ENCODE assay signal across 8 cellular contexts in the genomic region with DNA sequence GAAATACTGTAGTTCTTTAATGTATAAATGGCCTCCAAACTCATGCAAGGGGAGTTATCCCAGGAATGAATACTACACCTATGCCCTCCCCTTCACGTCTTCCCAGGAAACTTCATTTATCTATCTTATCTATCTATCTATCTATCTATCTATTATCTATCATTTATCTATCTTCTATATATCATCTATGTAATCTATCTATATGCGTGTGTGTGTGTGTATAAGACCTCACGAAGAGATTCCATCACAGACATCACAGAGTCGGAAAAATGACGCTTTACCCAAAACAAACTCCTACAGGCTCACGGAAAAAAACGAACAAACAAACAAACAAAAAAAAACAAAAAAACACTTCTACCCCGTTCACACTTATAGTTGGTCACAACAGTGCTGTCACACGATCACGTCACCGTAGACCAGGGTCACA. TPM values are rescaled to one million over a fixed set of nuclear protein-coding genes. Genes with fewer than 3 reads are reported as not detected.
A peak's percentile ranks its signal among the peaks of the same experiment; 100 is the strongest.
DNase-seq lines count a peak whose midpoint lies in the region; ATAC-seq, FAIRE-seq and TF ChIP-seq lines count a peak whose summit lies in the region.

No MANE protein-coding gene starts in this region.

- POLR2A ChIA-PET in GM12878 (lab: Charles Lee): interaction anchor here (1.1 to 1.4 kb wide), 4 partner anchors 44 to 795 kb away, joined by 3 to 9 read pairs (median 4); a partner anchor contains a TSS

- TF ChIP-seq CTCF in GM12878 (IDR thresholded peaks at IDR 0.05 in 2 of 3, conservative IDR thresholded peaks at IDR 0.05 in 1 of 3; ENCODE audit: control insufficient read depth in 2 of 3, extremely low read depth in 1 of 3, insufficient read depth in 1 of 3, low read depth in 3 of 3, low read length in 3 of 3): no peak
- no peak for TF ChIP-seq CTCF in lung (IDR thresholded peaks at IDR 0.05; ENCODE audit: control extremely low read depth, extremely low read depth)
- TF ChIP-seq CTCF in transverse colon (IDR thresholded peaks at IDR 0.05): no peak

- RAD21 ChIA-PET in GM12878 (lab: Charles Lee; ENCODE audit: unreplicated experiment): interaction anchor here (1.0 to 1.9 kb wide), 3 partner anchors 32 to 276 kb away, joined by 3 to 13 read pairs (median 4); a partner anchor contains a TSS

- CTCF ChIA-PET in GM12878 (lab: Yijun Ruan, JAX): interaction anchor here (0.9 kb wide), 1 partner anchor 33 kb away, joined by 3 read pairs; a partner anchor contains a TSS

- H3K9ac ChIP-seq in GM12878 (ENCODE audit: control insufficient read depth, insufficient read depth, low read length): peak overlapping the region; percentile 79

- H3K27me3 ChIP-seq in GM12878 (replicated peaks in 1 of 2; ENCODE audit: control insufficient read depth in 2 of 2, insufficient read depth in 2 of 2, low read length in 1 of 2) (no peaks in the 10 kb centered on the region), lung (ENCODE audit: control insufficient read depth, insufficient read depth) (no peaks in the 10 kb centered on the region), transverse colon (no peaks in the 10 kb centered on the region)

- H3K36me3 ChIP-seq in GM12878 (ENCODE audit: control insufficient read depth in 2 of 2, insufficient read depth in 2 of 2, low read length in 1 of 2): peaks cover 0 to 6% of the 10 kb centered on the region in 2 experiments; a peak in 3 of 4 replicates
- peaks cover 16 to 17% of the 10 kb centered on the region in 2 donors for H3K36me3 ChIP-seq in lung (ENCODE audit: control insufficient read depth in 2 of 2, insufficient read depth in 2 of 2, low read length in 2 of 2)
- H3K36me3 ChIP-seq in transverse colon: peaks cover 0 to 47% (median 12%) of the 10 kb centered on the region in 4 donors

- SMC1A ChIA-PET in GM12878 (lab: Charles Lee; ENCODE audit: uncharacterized antibody, unreplicated experiment): interaction anchor here (1.2 to 1.8 kb wide), 4 partner anchors 32 to 278 kb away, joined by 3 to 5 read pairs (median 5); a partner anchor contains a TSS

- ATAC-seq in activated T-cell treated with anti-CD3 and anti-CD28 coated beads, Interleukin-2, amount 50 U/mL, for 4 hours: no peak
- ATAC-seq in GM12878 (no peak), lung (ENCODE audit: insufficient read depth, low FRiP score) (no peak), GM18909 (IDR thresholded peaks at IDR 0.05; ENCODE audit: poor library complexity, unreplicated experiment) (no peak)

- in situ Hi-C loops in GM12878 (cut with MboI): no loop called here
- in situ Hi-C loops in transverse colon (cut with MboI; ENCODE audit: low pct_ligation_motif_present in 1 of 4, low pct_unique_long_range_greater_than_20kb in 1 of 4, low sequenced_read_pairs in 3 of 4): no loop called here

- peaks cover 36% of the 10 kb centered on the region for H3K4me1 Mint-ChIP-seq in activated T-cell treated with anti-CD3 and anti-CD28 coated beads, Interleukin-2, amount 50 U/mL, for 4 hours (ENCODE audit: low read depth)

- peak overlapping the region; percentile 87 for H3K27ac ChIP-seq in GM12878 (ENCODE audit: control insufficient read depth, insufficient read depth)
- H3K27ac ChIP-seq in lung (ENCODE audit: low read depth in 1 of 2, low read length in 1 of 2): peak overlapping the region; percentile 94 to 95
- peak overlapping the region; percentile 80 to 86 (median 84) for H3K27ac ChIP-seq in transverse colon

- no peak for FAIRE-seq in GM12878 (lab: Jason Lieb, UNC)

- H3K4me3 Mint-ChIP-seq in activated T-cell treated with anti-CD3 and anti-CD28 coated beads, Interleukin-2, amount 50 U/mL, for 4 hours: peak overlapping the region; percentile 96

- peaks cover 47% of the 10 kb centered on the region for H3K36me3 Mint-ChIP-seq in activated T-cell treated with anti-CD3 and anti-CD28 coated beads, Interleukin-2, amount 50 U/mL, for 4 hours (ENCODE audit: insufficient read depth)

- H3K4me1 ChIP-seq in GM12878 (ENCODE audit: control insufficient read depth, insufficient read depth, low read length): no peaks in the 10 kb centered on the region
- H3K4me1 ChIP-seq in lung (ENCODE audit: control insufficient read depth in 2 of 2, insufficient read depth in 2 of 2, low read length in 2 of 2): peaks cover 4 to 12% of the 10 kb centered on the region in 2 donors
- peaks cover 0 to 18% (median 14%) of the 10 kb centered on the region in 4 donors for H3K4me1 ChIP-seq in transverse colon

- 10% methylated on average over 11 of the region's 11 CpGs for WGBS in GM12878 (ENCODE audit: insufficient coverage, insufficient replicate concordance, low lambda C conversion rate, missing lambda C conversion rate)
- 2 to 3% methylated on average over 11 of the region's 11 CpGs for WGBS in lung, 2 donors
- 0 to 3% methylated on average over 1 to 11 of the region's 11 CpGs for WGBS in transverse colon (ENCODE audit: low coverage in 1 of 2), 2 donors

- no peaks in the 10 kb centered on the region for H3K27me3 Mint-ChIP-seq in activated T-cell treated with anti-CD3 and anti-CD28 coated beads, Interleukin-2, amount 50 U/mL, for 4 hours (ENCODE audit: low read depth)

- H3K9me3 Mint-ChIP-seq in activated T-cell treated with anti-CD3 and anti-CD28 coated beads, Interleukin-2, amount 50 U/mL, for 4 hours: peaks cover 11% of the 10 kb centered on the region

- H3K4me3 ChIP-seq in GM12878: peak overlapping the region; percentile 91
- peak overlapping the region; percentile 96 for H3K4me3 ChIP-seq in lung
- peak overlapping the region; percentile 59 to 94 (median 88) for H3K4me3 ChIP-seq in transverse colon

- TF ChIP-seq POLR2A in GM12878 (IDR thresholded peaks at IDR 0.05; ENCODE audit: low read depth, low read length) (no peak), transverse colon (IDR thresholded peaks at IDR 0.05) (no peak)

- H2AFZ ChIP-seq in GM12878 (ENCODE audit: control insufficient read depth, low read depth, low read length): peak overlapping the region; percentile 93

- peaks cover 13% of the 10 kb centered on the region for H3K9me3 ChIP-seq in GM12878 (replicated peaks; ENCODE audit: control insufficient read depth, insufficient read depth, low read length)
- peaks cover 0 to 14% of the 10 kb centered on the region in 2 donors for H3K9me3 ChIP-seq in lung (ENCODE audit: control insufficient read depth in 2 of 2, insufficient read depth in 1 of 2, low read length in 1 of 2)
- peaks cover 21 to 25% of the 10 kb centered on the region in 2 donors for H3K9me3 ChIP-seq in transverse colon

- peak overlapping the region; percentile 67 for H3K4me2 ChIP-seq in GM12878 (ENCODE audit: control insufficient read depth, insufficient read depth)

- TF ChIP-seq EP300 in GM12878 (IDR thresholded peaks at IDR 0.05; ENCODE audit: borderline replicate concordance in 1 of 2, control insufficient read depth in 1 of 2, low read depth in 2 of 2, low read length in 2 of 2): no peak
- no peak for TF ChIP-seq EP300 in transverse colon (IDR thresholded peaks at IDR 0.05; ENCODE audit: low read depth)

- DNase-seq in activated T-cell treated with anti-CD3 and anti-CD28 coated beads, Interleukin-2, amount 50 U/mL, for 4 hours: no peak
- DNase-seq in activated T-cell treated with anti-CD3 and anti-CD28 coated beads, Interleukin-2, amount 50 U/mL, for 48 hours: no peak
- DNase-seq in GM12878 (ENCODE audit: low read depth, low spot score) (no peak), lung (ENCODE audit: low spot score) (no peak), transverse colon (no peak), Ammon's horn (ENCODE audit: low spot score) (no peak), RPMI8226 (no peak)

- peaks cover 22% of the 10 kb centered on the region for H3K79me2 ChIP-seq in GM12878 (ENCODE audit: control insufficient read depth, insufficient read depth, low read length)

- no peak for TF ChIP-seq RAD21 in GM12878 (IDR thresholded peaks at IDR 0.05; ENCODE audit: insufficient read depth, low read depth, low read length)

- H4K20me1 ChIP-seq in GM12878 (ENCODE audit: control insufficient read depth, insufficient read depth): no peaks in the 10 kb centered on the region

- BruUV-seq in GM12878 (replicated peaks; lab: Mats Ljungman, UMichigan): TSS peak; percentile 72

- intact Hi-C loops in GM12878 (cut with micrococcal nuclease; ENCODE audit: unreplicated experiment): loop anchor here (1.0 kb wide), 1 partner anchor 44 kb away; a partner anchor contains a TSS
- intact Hi-C loops in transverse colon (cut with DNase I; ENCODE audit: low total_unique reads): no loop called here

RNA-seq across cellular contexts. Expression of a gene that starts 0.5 kb away (rescaled TPM):
- 1 to 10 TPM; 8.9 to 9.9 (median 9.9) TPM for total RNA-seq in activated T-cell treated with anti-CD3 and anti-CD28 coated beads, Interleukin-2, amount 50 U/mL, for 4 hours
- 53.3 and 57.2 TPM in 2 replicates for total RNA-seq in GM12878 (2013; cell fraction: nucleolus; rRNA removed)
- 5.8 and 6.1 TPM in 2 replicates for total RNA-seq in GM12878 (2014; rRNA removed)
- total RNA-seq in GM12878 (2014; rRNA removed; fragmentation: Illumina TruSeq; extraction: Trizol): 5.3 and 5.4 TPM in 2 replicates
- total RNA-seq in GM12878 (2021): 5.4 and 6.9 TPM in 2 replicates
- polyA plus RNA-seq in GM12878 (2011; ENCODE audit: low read depth): 3.8 TPM
- polyA plus RNA-seq in GM12878 (2011; rRNA removed): 12.5 and 19.6 TPM in 2 replicates
- 6.1 and 6.2 TPM in 2 replicates for polyA plus RNA-seq in GM12878 (2011; cell fraction: cytosol; rRNA removed)
- polyA plus RNA-seq in GM12878 (2011; cell fraction: nucleus; rRNA removed): 11.6 and 12.3 TPM in 2 replicates
- 6.6 and 6.8 TPM in 2 replicates for polyA plus RNA-seq in GM12878 (2012)
- 4.6 and 6.6 TPM in 2 replicates for polyA plus RNA-seq in GM12878 (2014; fragmentation: Illumina TruSeq; extraction: Trizol)
- polyA plus RNA-seq in GM12878 (2014; fragmentation: Nextera tagmentation; extraction: Ambion mirVana): 1 to 10 TPM; 1.8 to 2.7 TPM
- 3.8 and 4.5 TPM in 2 replicates for polyA plus RNA-seq in GM12878 (2014; rRNA removed)
- polyA plus RNA-seq in GM12878 (2016; fragmentation: Nextera tagmentation; extraction: Ambion mirVana): 1 to 10 TPM; 2.4 TPM
- polyA minus RNA-seq in GM12878 (2011; rRNA and poly(A)+ RNA removed): 4.5 and 18.1 TPM in 2 replicates
- polyA minus RNA-seq in GM12878 (2011; cell fraction: cytosol; rRNA and poly(A)+ RNA removed): 4.2 and 5.5 TPM in 2 replicates
- polyA minus RNA-seq in GM12878 (2011; cell fraction: nucleus; rRNA and poly(A)+ RNA removed): 3.4 and 4.7 TPM in 2 replicates
- 10 to 100 TPM in 1 of 2 donors, 1 to 10 TPM in 1; 7.1 to 26.4 TPM for total RNA-seq in lung
- 1 to 10 TPM; 2.5 to 6.1 TPM for polyA plus RNA-seq in lung
- total RNA-seq in transverse colon: 1 to 10 TPM; 1.8 to 8.3 (median 4.9) TPM

RNA-seq across cellular contexts. Expression of a gene that starts 32.5 kb away (rescaled TPM):
- total RNA-seq in activated T-cell treated with anti-CD3 and anti-CD28 coated beads, Interleukin-2, amount 50 U/mL, for 4 hours: 1 to 10 TPM; 6.2 to 9.7 (median 6.5) TPM
- 15.8 and 18.9 TPM in 2 replicates for total RNA-seq in GM12878 (2013; cell fraction: nucleolus; rRNA removed)
- 0.16 and 0.45 TPM in 2 replicates for total RNA-seq in GM12878 (2014; rRNA removed)
- total RNA-seq in GM12878 (2014; rRNA removed; fragmentation: Illumina TruSeq; extraction: Trizol): 0.69 and 0.72 TPM in 2 replicates
- 0.45 and 0.62 TPM in 2 replicates for total RNA-seq in GM12878 (2021)
- 1.7 TPM for polyA plus RNA-seq in GM12878 (2011; ENCODE audit: low read depth)
- 0.60 and 0.86 TPM in 2 replicates for polyA plus RNA-seq in GM12878 (2011; rRNA removed)
- 0.42 and 0.47 TPM in 2 replicates for polyA plus RNA-seq in GM12878 (2011; cell fraction: cytosol; rRNA removed)
- polyA plus RNA-seq in GM12878 (2011; cell fraction: nucleus; rRNA removed): 1.2 TPM in 2 replicates
- polyA plus RNA-seq in GM12878 (2012): 2.5 and 2.8 TPM in 2 replicates
- 0.14 and 0.37 TPM in 2 replicates for polyA plus RNA-seq in GM12878 (2014; fragmentation: Illumina TruSeq; extraction: Trizol)
- under 1 TPM; 0.02 to 0.61 TPM for polyA plus RNA-seq in GM12878 (2014; fragmentation: Nextera tagmentation; extraction: Ambion mirVana)
- polyA plus RNA-seq in GM12878 (2014; rRNA removed): 0.13 and 0.24 TPM in 2 replicates
- polyA plus RNA-seq in GM12878 (2016; fragmentation: Nextera tagmentation; extraction: Ambion mirVana): under 1 TPM; 0.51 to 0.74 TPM
- polyA minus RNA-seq in GM12878 (2011; rRNA and poly(A)+ RNA removed): 1.4 and 1.5 TPM in 2 replicates
- polyA minus RNA-seq in GM12878 (2011; cell fraction: cytosol; rRNA and poly(A)+ RNA removed): not detected in 2 replicates
- polyA minus RNA-seq in GM12878 (2011; cell fraction: nucleus; rRNA and poly(A)+ RNA removed): 1.7 and 2.1 TPM in 2 replicates
- total RNA-seq in lung: 10 to 100 TPM in 1 of 2 donors, 1 to 10 TPM in 1; 6.7 to 16.9 TPM
- 1 to 10 TPM in 1 of 2 donors, under 1 TPM in 1; 0.93 to 1.2 TPM for polyA plus RNA-seq in lung
- 1 to 10 TPM in 2 of 4 donors, under 1 TPM in 1, not detected in 1; 0.40 to 2.5 (median 2.0) TPM for total RNA-seq in transverse colon

RNA-seq across cellular contexts. Expression of a gene that starts 44.5 kb away (rescaled TPM):
- total RNA-seq in activated T-cell treated with anti-CD3 and anti-CD28 coated beads, Interleukin-2, amount 50 U/mL, for 4 hours: 1 to 10 TPM; 2.6 to 7.1 (median 5.1) TPM
- 103 and 112 TPM in 2 replicates for total RNA-seq in GM12878 (2013; cell fraction: nucleolus; rRNA removed)
- total RNA-seq in GM12878 (2014; rRNA removed) (7.2 and 7.4 TPM in 2 replicates), GM12878 (2014; rRNA removed; fragmentation: Illumina TruSeq; extraction: Trizol) (9.7 and 9.9 TPM in 2 replicates), GM12878 (2021) (4.3 and 5.2 TPM in 2 replicates), lung (10 to 100 TPM in 1 of 2 donors, 1 to 10 TPM in 1; 9.6 to 28.3 TPM), transverse colon (10 to 100 TPM in 1 of 4 donors, 1 to 10 TPM in 3; 2.6 to 11.1 (median 7.4) TPM)
- polyA plus RNA-seq in GM12878 (2011; ENCODE audit: low read depth): 1.1 TPM
- polyA plus RNA-seq in GM12878 (2011; rRNA removed) (9.5 and 18.7 TPM in 2 replicates), GM12878 (2014; fragmentation: Illumina TruSeq; extraction: Trizol) (6.9 and 8.7 TPM in 2 replicates), GM12878 (2014; fragmentation: Nextera tagmentation; extraction: Ambion mirVana) (1 to 10 TPM; 1.9 to 3.5 TPM), GM12878 (2014; rRNA removed) (3.9 and 4.4 TPM in 2 replicates), GM12878 (2016; fragmentation: Nextera tagmentation; extraction: Ambion mirVana) (1 to 10 TPM; 8.3 to 9.3 TPM), lung (1 to 10 TPM; 3.0 to 3.1 TPM)
- 3.3 and 3.9 TPM in 2 replicates for polyA plus RNA-seq in GM12878 (2011; cell fraction: cytosol; rRNA removed)
- polyA plus RNA-seq in GM12878 (2011; cell fraction: nucleus; rRNA removed): 6.7 and 7.1 TPM in 2 replicates
- 2.8 and 3.7 TPM in 2 replicates for polyA plus RNA-seq in GM12878 (2012)
- 7.4 and 11.3 TPM in 2 replicates for polyA minus RNA-seq in GM12878 (2011; rRNA and poly(A)+ RNA removed)
- polyA minus RNA-seq in GM12878 (2011; cell fraction: cytosol; rRNA and poly(A)+ RNA removed): 4.9 and 15.0 TPM in 2 replicates
- polyA minus RNA-seq in GM12878 (2011; cell fraction: nucleus; rRNA and poly(A)+ RNA removed): 4.0 and 6.6 TPM in 2 replicates
